Comparison of ENCODE assay signal across 11 cellular contexts in genomic region chr11:8610532-8611116, GRCh38. TPM values are rescaled to one million over a fixed set of nuclear protein-coding genes. Genes with fewer than 3 reads are reported as not detected.
DNase-seq lines count a peak whose midpoint lies in the region; ATAC-seq, FAIRE-seq and TF ChIP-seq lines count a peak whose summit lies in the region.
"Had no signal": no experiment of that assay in that cellular context is flagged by ENCODE, and none has a peak within 500 bp of the region (broad histone marks: within the 10 kb centered on the region; RNA-seq: fewer than 3 reads in every experiment).

No MANE protein-coding gene starts in this region.

- no peak overlapping the region for H4K5ac ChIP-seq in H1 (ENCODE audit: insufficient read length, low read depth, low read length)

- 70% methylated on average over 7 of the region's 7 CpGs; no CpG with 5 or more reads in 1 of the 2 experiments for WGBS in H1 (ENCODE audit: extremely low coverage in 1 of 2, insufficient coverage in 1 of 2, insufficient read length in 1 of 2, insufficient replicate concordance in 2 of 2, low coverage in 1 of 2, low lambda C conversion rate in 2 of 2, missing lambda C conversion rate in 1 of 2), 2 experiments

- H3K18ac ChIP-seq in H1 (ENCODE audit: extremely low read depth, low read length) = no peak overlapping the region

- ATAC-seq in stimulated activated naive CD8-positive, alpha-beta T cell treated with anti-CD3 and anti-CD28 coated beads, Interleukin-15, Interleukin-2, amounts not matched to agents 100 U/mL and 50 U/mL, for 24 hours = no peak
- no peak for ATAC-seq in HG03039 (IDR thresholded peaks at IDR 0.05; ENCODE audit: unreplicated experiment)
- no peak for ATAC-seq in left lobe of liver
- ATAC-seq: left cardiac atrium had no signal

- no peak overlapping the region for H4K91ac ChIP-seq in H1 (replicated peaks; ENCODE audit: insufficient read length, low read length)

- no peak overlapping the region for H2BK5ac ChIP-seq in H1 (ENCODE audit: low read depth, low read length)

- no peak overlapping the region for H3K56ac ChIP-seq in H1 (replicated peaks; ENCODE audit: insufficient read length, low read depth, low read length)

- no peak overlapping the region for H3K4me3 ChIP-seq in H1 (ENCODE audit: extremely low read depth in 1 of 4, insufficient read depth in 2 of 4, low read depth in 3 of 4, low read length in 4 of 4)
- H3K4me3 ChIP-seq: MG63 had no signal

- H3K27ac ChIP-seq in H1 (ENCODE audit: low read depth, low read length) = no peak overlapping the region

- CTCF ChIA-PET in H1 (lab: Charles Lee; ENCODE audit: partially characterized antibody) = interaction anchor here (0.5 to 2.4 kb wide), 5 partner anchors 9 to 264 kb away, joined by 3 to 7 read pairs (median 3); no protein-coding TSS in a partner anchor

- H3K23me2 ChIP-seq in H1 (ENCODE audit: low read depth, low read length) = no peaks in the 10 kb centered on the region

- H3K9ac ChIP-seq in H1 (replicated peaks in 1 of 4; ENCODE audit: extremely low read depth in 1 of 4, low read depth in 3 of 4, low read length in 3 of 4) = no peak overlapping the region; a peak in 1 of 7 replicates

- H4K20me1 ChIP-seq in H1 (replicated peaks in 1 of 2; ENCODE audit: control insufficient read depth in 1 of 2, insufficient read depth in 2 of 2, low read length in 2 of 2) = no peaks in the 10 kb centered on the region

- POLR2A ChIA-PET in H1 (lab: Charles Lee; ENCODE audit: partially characterized antibody) = interaction anchor here (0.6 to 1.4 kb wide), 2 partner anchors 18 to 73 kb away, joined by 4 read pairs; no protein-coding TSS in a partner anchor

- no peak for TF ChIP-seq POLR2A in H1 (IDR thresholded peaks at IDR 0.05; ENCODE audit: control extremely low read depth in 1 of 2, low read depth in 2 of 2, low read length in 2 of 2)

- no peaks in the 10 kb centered on the region for H3K4me1 ChIP-seq in H1 (replicated peaks in 1 of 4; ENCODE audit: control insufficient read depth in 3 of 4, insufficient read depth in 4 of 4, low read length in 3 of 4)

- no peak for TF ChIP-seq EP300 in H1 (IDR thresholded peaks at IDR 0.05; ENCODE audit: borderline replicate concordance in 1 of 2, low read depth in 2 of 2, low read length in 2 of 2)

- no peak overlapping the region for H3K23ac ChIP-seq in H1 (ENCODE audit: insufficient read length)

- H3K27me3 ChIP-seq in H1 (replicated peaks in 1 of 4; ENCODE audit: control insufficient read depth in 3 of 4, extremely low read depth in 1 of 4, insufficient read depth in 3 of 4, low read length in 3 of 4) = no peaks in the 10 kb centered on the region
- H3K27me3 ChIP-seq: MG63 had no signal

- no peak; a peak in 1 of 4 replicates for TF ChIP-seq RAD21 in H1 (IDR thresholded peaks at IDR 0.05 in 1 of 2, conservative IDR thresholded peaks at IDR 0.05 in 1 of 2; ENCODE audit: low read depth in 2 of 2, low read length in 2 of 2)

- H2BK15ac ChIP-seq in H1 (ENCODE audit: low read length) = no peak overlapping the region

- no peak overlapping the region for H2AFZ ChIP-seq in H1 (ENCODE audit: low read length)

- H3K14ac ChIP-seq in H1 (ENCODE audit: insufficient read length) = no peak overlapping the region

- no peak overlapping the region for H2BK12ac ChIP-seq in H1 (ENCODE audit: low read depth, low read length)

- H2AK5ac ChIP-seq in H1 (ENCODE audit: low read depth, low read length) = no peak overlapping the region

- no peak overlapping the region for H4K8ac ChIP-seq in H1 (ENCODE audit: extremely low read depth, insufficient read depth, low read length)

- no peak for FAIRE-seq in H1 (lab: Jason Lieb, UNC)
- FAIRE-seq: astrocyte had no signal

- H2BK20ac ChIP-seq in H1 (ENCODE audit: low read length) = no peak overlapping the region

- TF ChIP-seq CTCF in H1 (IDR thresholded peaks at IDR 0.05; ENCODE audit: control extremely low read depth in 1 of 3, insufficient read depth in 1 of 3, low read depth in 1 of 3, low read length in 3 of 3) = no peak

- H3K4ac ChIP-seq in H1 (replicated peaks; ENCODE audit: insufficient read length, low read depth, low read length) = no peak overlapping the region

- H3K79me2 ChIP-seq in H1 (ENCODE audit: control insufficient read depth in 1 of 2, insufficient read depth in 2 of 2, low read length in 2 of 2) = no peaks in the 10 kb centered on the region

- DNase-seq in stimulated activated CD4-positive, alpha-beta T cell treated with anti-CD3 and anti-CD28 coated beads, Interleukin-15, amount 100 ng/mL, for 24 hours = peak; percentile 39
- DNase-seq in stimulated activated CD4-positive, alpha-beta T cell treated with anti-CD3 and anti-CD28 coated beads, Interleukin-4, amount 100 ng/mL, for 24 hours = no peak
- DNase-seq in NCI-H2227 (lab: John Stamatoyannopoulos, UW; ENCODE audit: unreplicated experiment) (peak; percentile 77), H1 (ENCODE audit: low read depth in 1 of 2, low spot score in 2 of 2) (no peak), D341Med (ENCODE audit: low spot score) (no peak), left lobe of liver (ENCODE audit: low spot score) (no peak)
- peak; percentile 9 for DNase-seq in stimulated activated naive CD8-positive, alpha-beta T cell treated with anti-CD3 and anti-CD28 coated beads, Interleukin-15, Interleukin-2, amounts not matched to agents 100 U/mL and 50 U/mL, for 24 hours
- DNase-seq: left cardiac atrium, MG63 had no signal

- no peak overlapping the region for H2BK120ac ChIP-seq in H1 (replicated peaks; ENCODE audit: low read depth, low read length)

- H3K9me3 ChIP-seq in H1 (ENCODE audit: insufficient read depth in 2 of 2, low read depth in 1 of 2, low read length in 1 of 2) = no peaks in the 10 kb centered on the region
- H3K9me3 ChIP-seq: MG63 had no signal

- no peaks in the 10 kb centered on the region for H3K36me3 ChIP-seq in H1 (ENCODE audit: control insufficient read depth in 2 of 4, insufficient read depth in 4 of 4, low read length in 3 of 4)
- H3K36me3 ChIP-seq: MG63 had no signal

- no peak overlapping the region for H3K4me2 ChIP-seq in H1 (ENCODE audit: insufficient read depth in 1 of 2, low read depth in 2 of 2, low read length in 2 of 2)

- H3K79me1 ChIP-seq in H1 (ENCODE audit: low read depth, low read length) = no peaks in the 10 kb centered on the region

TF ChIP-seq in H1, 55 proteins besides CTCF, POLR2A, EP300 and RAD21:
- TF ChIP-seq KDM5A (IDR thresholded peaks at IDR 0.05; ENCODE audit: low read length) (no peak), CHD2 (IDR thresholded peaks at IDR 0.05; ENCODE audit: low read length) (no peak), POU5F1 (IDR thresholded peaks at IDR 0.05; ENCODE audit: low read depth, low read length) (no peak), BCL11A (IDR thresholded peaks at IDR 0.05; ENCODE audit: low read depth in 2 of 2, low read length in 2 of 2) (no peak), SIN3A (conservative IDR thresholded peaks at IDR 0.05 in 1 of 2, IDR thresholded peaks at IDR 0.05 in 1 of 2; ENCODE audit: low read depth in 1 of 2, low read length in 2 of 2) (0 out of 4 replicates have a peak, but pooled peaks of 1 of the 2 experiments have one; percentile 72), SRF (IDR thresholded peaks at IDR 0.05; ENCODE audit: low read depth, low read length) (no peak), EZH2 (IDR thresholded peaks at IDR 0.05; ENCODE audit: low read depth, low read length, severe bottlenecking) (no peak), RFX5 (IDR thresholded peaks at IDR 0.05; ENCODE audit: borderline replicate concordance, low read depth, low read length) (no peak), FOSL1 (IDR thresholded peaks at IDR 0.05; ENCODE audit: insufficient read depth, low read depth, low read length) (no peak), GABPA (IDR thresholded peaks at IDR 0.05; ENCODE audit: borderline replicate concordance, insufficient read depth, low read length) (no peak), MAX (IDR thresholded peaks at IDR 0.05) (peak; percentile 61)
TF ChIP-seq in H1: peak in this region for 2.

RNA-seq across cellular contexts. Expression of gene STK33, which starts 16.6 kb away (rescaled TPM):
- total RNA-seq in H1 (2021; fragmentation: NEBNext Ultra II Directional; extraction: Animal tissue kit (Norgen Biotek cat#: 25700)) = 16.0 and 25.1 TPM in 2 replicates
- polyA plus RNA-seq in H1 (2011; rRNA removed) = 7.0 and 8.8 TPM in 2 replicates
- polyA plus RNA-seq in H1 (2011; cell fraction: cytosol; rRNA removed) = 9.2 TPM
- polyA plus RNA-seq in H1 (2011; cell fraction: nucleus; rRNA removed) = 14.2 TPM
- polyA plus RNA-seq in H1 (2012, experiment 1 of 2) = 9.0 to 15.0 TPM (median 10.8 TPM) in 4 replicates
- 1.7 TPM for polyA plus RNA-seq in H1 (2012, experiment 2 of 2)
- 20.6 TPM for polyA plus RNA-seq in H1 (2013, experiment 1 of 2)
- polyA plus RNA-seq in H1 (2013, experiment 2 of 2) = 19.1 TPM
- polyA minus RNA-seq in H1 (2011; rRNA and poly(A)+ RNA removed) = 6.7 and 8.9 TPM in 2 replicates
- 7.6 TPM for polyA minus RNA-seq in H1 (2011; cell fraction: cytosol; rRNA and poly(A)+ RNA removed)
- 27.0 TPM for polyA minus RNA-seq in H1 (2011; cell fraction: nucleus; rRNA and poly(A)+ RNA removed)
- total RNA-seq in left lobe of liver = 0.40 TPM

Comparison
In these comparisons a context has a peak if more than half of its experiments do, and no peak if none do; other contexts are left out.
1. DNase-seq: peak in stimulated activated CD4-positive, alpha-beta T cell treated with anti-CD3 and anti-CD28 coated beads, Interleukin-15, amount 100 ng/mL, for 24 hours (single experiment), NCI-H2227 (single experiment) and stimulated activated naive CD8-positive, alpha-beta T cell treated with anti-CD3 and anti-CD28 coated beads, Interleukin-15, Interleukin-2, amounts not matched to agents 100 U/mL and 50 U/mL, for 24 hours (single experiment); none in stimulated activated CD4-positive, alpha-beta T cell treated with anti-CD3 and anti-CD28 coated beads, Interleukin-4, amount 100 ng/mL, for 24 hours (single experiment), H1 (0 of 2), D341Med (single experiment) and left lobe of liver (single experiment).
2. RNA of gene STK33, which starts 16.6 kb away (total RNA-seq): 16.0 to 25.1 TPM in H1; 0.40 TPM in left lobe of liver (single experiment); every median in the first group is over 10 times any median in the second.